Comparison of ENCODE assay signal across 21 cellular contexts in the genomic region with DNA sequence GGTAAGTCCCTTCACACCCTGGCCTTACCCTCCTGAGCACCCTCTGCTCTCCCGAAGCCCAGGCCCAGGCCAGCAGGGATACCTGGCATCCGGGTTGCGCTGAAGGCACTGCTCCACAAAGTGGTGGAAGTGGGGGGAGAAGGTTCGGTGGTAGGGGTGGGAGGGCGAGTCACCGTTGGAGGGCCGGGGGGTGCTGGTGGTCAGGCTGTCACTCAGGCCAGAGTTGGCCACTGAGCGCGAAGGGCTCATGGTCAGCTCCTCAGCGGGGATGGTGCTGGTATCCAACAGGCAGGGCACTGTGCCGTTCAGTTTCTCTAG. TPM values are rescaled to one million over a fixed set of nuclear protein-coding genes. Genes with fewer than 3 reads are reported as not detected.
DNase-seq lines count a peak whose midpoint lies in the region; ATAC-seq and TF ChIP-seq lines count a peak whose summit lies in the region.
"Had no signal": no experiment of that assay in that cellular context is flagged by ENCODE, and none has a peak within 500 bp of the region (broad histone marks: within the 10 kb centered on the region; RNA-seq: fewer than 3 reads in every experiment).

No MANE protein-coding gene starts in this region.

- H3K4me3 ChIP-seq in dorsolateral prefrontal cortex, result peak overlapping the region in 5 of 59 donors; percentile 20 to 71 (median 60)
- H3K4me3 ChIP-seq: esophagus muscularis mucosa, left lung, mucosa of descending colon, tibial artery had no signal

- POLR2A ChIA-PET in T-cell (lab: Charles Lee), result no interaction called here

- no peaks in the 10 kb centered on the region for H3K27me3 Mint-ChIP-seq in T-helper 1 cell treated with Interleukin-12 subunit alpha and Interleukin-12 subunit beta and Interleukin-4 antibody, amounts not matched to agents 30 μg/mL and 1 μg/mL, for 36 hours (ENCODE audit: low read depth)
- H3K27me3 Mint-ChIP-seq in T-cell, result no peaks in the 10 kb centered on the region
- peaks cover 16% of the 10 kb centered on the region for H3K27me3 Mint-ChIP-seq in glutamatergic neuron (ENCODE audit: unreplicated experiment)

- H3K36me3 Mint-ChIP-seq in T-helper 1 cell treated with Interleukin-12 subunit alpha and Interleukin-12 subunit beta and Interleukin-4 antibody, amounts not matched to agents 30 μg/mL and 1 μg/mL, for 36 hours (ENCODE audit: low read depth), result peaks cover 44% of the 10 kb centered on the region
- H3K36me3 Mint-ChIP-seq in T-cell (peaks cover 20% of the 10 kb centered on the region), glutamatergic neuron (ENCODE audit: unreplicated experiment) (no peaks in the 10 kb centered on the region)
- H3K36me3 Mint-ChIP-seq in stimulated activated effector memory CD8-positive, alpha-beta T cell treated with anti-CD3 and anti-CD28 coated beads, Interleukin-12 subunit alpha, Interleukin-12 subunit beta, amount 100 ng/mL, for 72 hours, result peaks cover 54% of the 10 kb centered on the region

- peak overlapping the region in 15 of 59 donors; percentile 7 to 91 (median 44) for H3K27ac ChIP-seq in dorsolateral prefrontal cortex
- H3K27ac ChIP-seq: 22Rv1, esophagus muscularis mucosa, left lung, tibial artery, WERI-Rb-1 had no signal

- peaks cover 59% of the 10 kb centered on the region for H3K4me1 Mint-ChIP-seq in T-helper 1 cell treated with Interleukin-12 subunit alpha and Interleukin-12 subunit beta and Interleukin-4 antibody, amounts not matched to agents 30 μg/mL and 1 μg/mL, for 36 hours (ENCODE audit: low read depth)
- H3K4me1 Mint-ChIP-seq in T-cell, result peaks cover 72 to 76% (median 73%) of the 10 kb centered on the region in 3 donors
- peaks cover 27% of the 10 kb centered on the region for H3K4me1 Mint-ChIP-seq in glutamatergic neuron (ENCODE audit: low read depth, unreplicated experiment)
- peaks cover 68% of the 10 kb centered on the region for H3K4me1 Mint-ChIP-seq in stimulated activated effector memory CD8-positive, alpha-beta T cell treated with anti-CD3 and anti-CD28 coated beads, Interleukin-12 subunit alpha, Interleukin-12 subunit beta, amount 100 ng/mL, for 72 hours

- peak overlapping the region; percentile 91 for H3K4me3 Mint-ChIP-seq in T-helper 1 cell treated with Interleukin-12 subunit alpha and Interleukin-12 subunit beta and Interleukin-4 antibody, amounts not matched to agents 30 μg/mL and 1 μg/mL, for 36 hours
- H3K4me3 Mint-ChIP-seq in T-cell (peak overlapping the region in 2 of 3 donors; percentile 88 to 93), glutamatergic neuron (ENCODE audit: unreplicated experiment) (peak overlapping the region; percentile 95)
- H3K4me3 Mint-ChIP-seq in stimulated activated effector memory CD8-positive, alpha-beta T cell treated with anti-CD3 and anti-CD28 coated beads, Interleukin-12 subunit alpha, Interleukin-12 subunit beta, amount 100 ng/mL, for 72 hours, result peak overlapping the region; percentile 86

- no peaks in the 10 kb centered on the region for H3K27me3 ChIP-seq in dorsolateral prefrontal cortex
- H3K27me3 ChIP-seq: left lung, tibial artery had no signal

- H3K9me3 Mint-ChIP-seq in T-helper 1 cell treated with Interleukin-12 subunit alpha and Interleukin-12 subunit beta and Interleukin-4 antibody, amounts not matched to agents 30 μg/mL and 1 μg/mL, for 36 hours, result no peaks in the 10 kb centered on the region
- H3K9me3 Mint-ChIP-seq in T-cell, result no peaks in the 10 kb centered on the region
- peaks cover 18% of the 10 kb centered on the region for H3K9me3 Mint-ChIP-seq in glutamatergic neuron (ENCODE audit: unreplicated experiment)
- H3K9me3 Mint-ChIP-seq in stimulated activated effector memory CD8-positive, alpha-beta T cell treated with anti-CD3 and anti-CD28 coated beads, Interleukin-12 subunit alpha, Interleukin-12 subunit beta, amount 100 ng/mL, for 72 hours, result no peaks in the 10 kb centered on the region
- H3K9me3 Mint-ChIP-seq: activated T-helper 2 cell treated with anti-CD3 and anti-CD28 coated beads, Interferon-gamma antibody, Interleukin-2, Interleukin-4, amounts not matched to agents 10 μg/mL and 5 μg/mL and 100 μg/mL, durations not matched to agents 14 hours and 24 hours and 36 hours had no signal

- TF ChIP-seq CTCF in glutamatergic neuron (IDR thresholded peaks at IDR 0.05; ENCODE audit: partially characterized antibody, unreplicated experiment), result no peak
- TF ChIP-seq CTCF in dorsolateral prefrontal cortex (IDR thresholded peaks at IDR 0.05 in 54 of 56, conservative IDR thresholded peaks at IDR 0.05 in 2 of 56; ENCODE audit: low read depth in 1 of 56, partially characterized antibody in 56 of 56), result no peak

- ATAC-seq in T-cell (replicated peaks in 1 of 4), result no peak
- no peak for ATAC-seq in stimulated activated effector memory CD8-positive, alpha-beta T cell treated with anti-CD3 and anti-CD28 coated beads, Interleukin-12 subunit alpha, Interleukin-12 subunit beta, amount 100 ng/mL, for 72 hours
- ATAC-seq: left lung, mucosa of descending colon, right cardiac atrium had no signal

- H3K27ac Mint-ChIP-seq in T-helper 1 cell treated with Interleukin-12 subunit alpha and Interleukin-12 subunit beta and Interleukin-4 antibody, amounts not matched to agents 30 μg/mL and 1 μg/mL, for 36 hours, result no peak overlapping the region
- H3K27ac Mint-ChIP-seq in T-cell, result peak overlapping the region; percentile 97 to 99
- no peak overlapping the region for H3K27ac Mint-ChIP-seq in glutamatergic neuron (ENCODE audit: unreplicated experiment)
- H3K27ac Mint-ChIP-seq in stimulated activated effector memory CD8-positive, alpha-beta T cell treated with anti-CD3 and anti-CD28 coated beads, Interleukin-12 subunit alpha, Interleukin-12 subunit beta, amount 100 ng/mL, for 72 hours, result peak overlapping the region; percentile 94
- H3K27ac Mint-ChIP-seq: activated T-helper 2 cell treated with anti-CD3 and anti-CD28 coated beads, Interferon-gamma antibody, Interleukin-2, Interleukin-4, amounts not matched to agents 10 μg/mL and 5 μg/mL and 100 μg/mL, durations not matched to agents 14 hours and 24 hours and 36 hours had no signal

- CTCF ChIA-PET in T-cell (lab: Charles Lee), result interaction anchor here in 1 of 2 donors (0.6 to 1.1 kb wide), 2 partner anchors 17 to 69 kb away, joined by 3 to 4 read pairs; partner anchors contain the start of gene CCDC47

- DNase-seq in T-helper 1 cell (no peak), T-cell (no peak), glutamatergic neuron (no peak), dorsolateral prefrontal cortex (no peak), SIG-M5 treated with dmso at 0.1 percent for 504 hours (lab: John Stamatoyannopoulos, UW; ENCODE audit: unreplicated experiment) (no peak), head of caudate nucleus (no peak)
- DNase-seq in stimulated activated effector memory CD8-positive, alpha-beta T cell treated with anti-CD3 and anti-CD28 coated beads, Interleukin-12 subunit alpha, Interleukin-12 subunit beta, amount 100 ng/mL, for 72 hours (ENCODE audit: low spot score in 2 of 2), result no peak
- DNase-seq: anterior cingulate cortex; caudate nucleus; DMS 273 treated with DMSO at 0.1 percent for 48 hours; effector CD4-positive, alpha-beta T cell; mucosa of descending colon; NCI-H524 treated with DMSO at 0.1 percent for 48 hours; WERI-Rb-1 had no signal

- intact Hi-C loops in dorsolateral prefrontal cortex (cut with DNase I) (loop anchor here (5.0 kb wide), 2 partner anchors 68 to 82 kb away; partner anchors contain the start of genes CCDC47 (in 1 of the 2), DDX42 (in 1 of the 2) and MAP3K3 (in 1 of the 2)), head of caudate nucleus (cut with DNase I) (no loop called here)

RNA-seq across cellular contexts. Expression of gene LIMD2, which starts 4.3 kb away (rescaled TPM):
- total RNA-seq in T-cell (100 to 1,000 TPM; 534 to 851 (median 767) TPM), glutamatergic neuron (ENCODE audit: unreplicated experiment) (311 TPM), dorsolateral prefrontal cortex (10 to 100 TPM; 12.5 to 37.7 (median 23.8) TPM)

RNA-seq across cellular contexts. Expression of gene STRADA, which starts 37.4 kb away (rescaled TPM):
- total RNA-seq in T-cell (10 to 100 TPM; 46.9 to 58.8 (median 48.6) TPM), glutamatergic neuron (ENCODE audit: unreplicated experiment) (58.8 TPM), dorsolateral prefrontal cortex (100 to 1,000 TPM in 3 of 120 experiments, 10 to 100 TPM in 117; 47.3 to 105 (median 79.1) TPM)

Comparison
In these comparisons a context has a peak if more than half of its experiments do, and no peak if none do; other contexts are left out.
1. H3K27ac Mint-ChIP-seq: peak in T-cell (2 of 2) and stimulated activated effector memory CD8-positive, alpha-beta T cell treated with anti-CD3 and anti-CD28 coated beads, Interleukin-12 subunit alpha, Interleukin-12 subunit beta, amount 100 ng/mL, for 72 hours (single experiment); none in T-helper 1 cell treated with Interleukin-12 subunit alpha and Interleukin-12 subunit beta and Interleukin-4 antibody, amounts not matched to agents 30 μg/mL and 1 μg/mL, for 36 hours (single experiment) and glutamatergic neuron (single experiment).
2. Peak in every context shown above with its lines, with median percentiles within 50 percentile points of each other: H3K4me3 Mint-ChIP-seq.